ENCODE assay signal across 8 cellular contexts in genomic region chr12:57621497-57622292, GRCh38. TPM values are rescaled to one million over a fixed set of nuclear protein-coding genes. Genes with fewer than 3 reads are reported as not detected.
DNase-seq lines count a peak whose midpoint lies in the region; ATAC-seq and TF ChIP-seq lines count a peak whose summit lies in the region.

No MANE protein-coding gene starts in this region.

- peaks cover 34% of the 10 kb centered on the region for H3K4me1 Mint-ChIP-seq in activated naive CD4-positive, alpha-beta T cell treated with anti-CD3 and anti-CD28 coated beads, Interleukin-2, amount 50 U/mL, for 24 hours

- 3% methylated on average over 48 of the region's 49 CpGs for WGBS in prostate gland

- H3K4me1 ChIP-seq in Peyer's patch (peaks cover 3 to 23% (median 12%) of the 10 kb centered on the region in 4 donors), prostate gland (replicated peaks) (peaks cover 8% of the 10 kb centered on the region)

- H3K27me3 Mint-ChIP-seq in activated naive CD4-positive, alpha-beta T cell treated with anti-CD3 and anti-CD28 coated beads, Interleukin-2, amount 50 U/mL, for 24 hours, result peaks cover 67% of the 10 kb centered on the region

- CTCF ChIA-PET in HEK293T (lab: Yijun Ruan, JAX), result interaction anchor here (0.6 to 2.6 kb wide), 7 partner anchors 9 to 38 kb away, joined by 3 to 22 read pairs (median 4); partner anchors contain the start of gene ARHGEF25

- no peaks in the 10 kb centered on the region for H3K36me3 Mint-ChIP-seq in activated naive CD4-positive, alpha-beta T cell treated with anti-CD3 and anti-CD28 coated beads, Interleukin-2, amount 50 U/mL, for 24 hours

- TF ChIP-seq CTCF in Peyer's patch (IDR thresholded peaks at IDR 0.05), result peak; percentile 62 to 88 (median 80)
- peak; percentile 84 to 90 (median 85) for TF ChIP-seq CTCF in prostate gland (IDR thresholded peaks at IDR 0.05)

- TF ChIP-seq POLR2A in Peyer's patch (IDR thresholded peaks at IDR 0.05), result no peak
- TF ChIP-seq POLR2A in prostate gland (IDR thresholded peaks at IDR 0.05), result no peak

- H3K4me3 Mint-ChIP-seq in activated naive CD4-positive, alpha-beta T cell treated with anti-CD3 and anti-CD28 coated beads, Interleukin-2, amount 50 U/mL, for 24 hours, result peak overlapping the region; percentile 84

- H3K9me3 Mint-ChIP-seq in activated naive CD4-positive, alpha-beta T cell treated with anti-CD3 and anti-CD28 coated beads, Interleukin-2, amount 50 U/mL, for 24 hours, result no peaks in the 10 kb centered on the region

- peak overlapping the region; percentile 1 to 52 (median 42) for H3K4me3 ChIP-seq in Peyer's patch
- H3K4me3 ChIP-seq in prostate gland, result peak overlapping the region; percentile 2 to 23

- H3K27me3 ChIP-seq in Peyer's patch, result peaks cover 0 to 25% of the 10 kb centered on the region in 2 donors
- H3K27me3 ChIP-seq in prostate gland (replicated peaks; ENCODE audit: insufficient read depth), result peaks cover 14% of the 10 kb centered on the region

- POLR2A ChIA-PET in HEK293T (lab: Yijun Ruan, JAX), result no interaction called here

- DNase-seq in Caki2 (ENCODE audit: low read depth) (peak; percentile 41), HEK293T (ENCODE audit: extremely low spot score) (peak; percentile 85), Peyer's patch (peak; percentile 55 to 79 (median 75)), cardiac septum (ENCODE audit: low spot score) (peak; percentile 81), prostate gland (ENCODE audit: low spot score) (peak; percentile 41)

- H3K27ac Mint-ChIP-seq in activated naive CD4-positive, alpha-beta T cell treated with anti-CD3 and anti-CD28 coated beads, Interleukin-2, amount 50 U/mL, for 24 hours, result no peak overlapping the region

- intact Hi-C loops in cardiac septum (cut with DNase I) (loop anchor here (1.0 kb wide), 1 partner anchor 38 kb away; no protein-coding TSS in a partner anchor), prostate gland (cut with DNase I) (loop anchor here (1.0 to 10.0 kb wide), 2 partner anchors 38 to 157 kb away; no protein-coding TSS in a partner anchor)

- in situ Hi-C loops in Caki2 (cut with HindIII; ENCODE audit: low pct_unique_long_range_greater_than_20kb, low sequenced_read_pairs), result no loop called here

- H3K9me3 ChIP-seq in Peyer's patch (no peaks in the 10 kb centered on the region), prostate gland (no peaks in the 10 kb centered on the region)

- H3K36me3 ChIP-seq in Peyer's patch, result no peaks in the 10 kb centered on the region
- no peaks in the 10 kb centered on the region for H3K36me3 ChIP-seq in prostate gland

- H3K27ac ChIP-seq in Peyer's patch (no peak overlapping the region), prostate gland (no peak overlapping the region)

- ATAC-seq in HG02870 (IDR thresholded peaks at IDR 0.05; ENCODE audit: unreplicated experiment), result no peak
- ATAC-seq in HG03378 (IDR thresholded peaks at IDR 0.05; ENCODE audit: unreplicated experiment), result no peak

TF ChIP-seq in HEK293T, 16 proteins besides CTCF, POLR2A, EP300 and RAD21:
- TF ChIP-seq TARDBP (IDR thresholded peaks at IDR 0.05) (no peak), SUZ12 (IDR thresholded peaks at IDR 0.05) (no peak), ZNF384 (IDR thresholded peaks at IDR 0.05) (no peak), ELF4 (IDR thresholded peaks at IDR 0.05) (no peak), LEF1 (IDR thresholded peaks at IDR 0.05; ENCODE audit: borderline replicate concordance) (no peak)

RNA-seq across cellular contexts. Expression of gene ARHGEF25, which starts 10.5 kb away (rescaled TPM):
- 43.3 and 58.6 TPM in 2 replicates for total RNA-seq in Caki2 (2014; rRNA removed; shearing (Covaris generic); ENCODE audit: low replicate concordance)
- total RNA-seq in Peyer's patch, result 10 to 100 TPM in 2 of 4 donors, 1 to 10 TPM in 2; 5.1 to 44.6 (median 8.7) TPM
- 15.0 TPM for total RNA-seq in cardiac septum
- total RNA-seq in prostate gland, result 10 to 100 TPM; 16.6 to 32.5 TPM

RNA-seq across cellular contexts. Expression of gene B4GALNT1, which starts 11.3 kb away (rescaled TPM):
- total RNA-seq in Caki2 (2014; rRNA removed; shearing (Covaris generic); ENCODE audit: low replicate concordance), result 64.3 and 66.6 TPM in 2 replicates
- total RNA-seq in Peyer's patch, result under 1 TPM in 1 of 4 donors, not detected in 3; 0.40 TPM
- total RNA-seq in cardiac septum, result 11.1 TPM
- 1 to 10 TPM; 2.2 to 6.7 TPM for total RNA-seq in prostate gland

RNA-seq across cellular contexts. Expression of gene DTX3, which starts 17.1 kb away (rescaled TPM):
- 9.6 and 14.4 TPM in 2 replicates for total RNA-seq in Caki2 (2014; rRNA removed; shearing (Covaris generic); ENCODE audit: low replicate concordance)
- total RNA-seq in Peyer's patch, result 10 to 100 TPM in 3 of 4 donors, 1 to 10 TPM in 1; 4.2 to 15.7 (median 11.5) TPM
- total RNA-seq in cardiac septum, result 31.0 TPM
- 10 to 100 TPM; 42.2 to 59.9 TPM for total RNA-seq in prostate gland

RNA-seq across cellular contexts. Expression of gene PIP4K2C, which starts 30.7 kb away (rescaled TPM):
- total RNA-seq in Caki2 (2014; rRNA removed; shearing (Covaris generic); ENCODE audit: low replicate concordance), result 33.7 and 39.2 TPM in 2 replicates
- total RNA-seq in Peyer's patch (10 to 100 TPM in 3 of 4 donors, 1 to 10 TPM in 1; 9.1 to 52.6 (median 37.9) TPM), cardiac septum (17.9 TPM), prostate gland (10 to 100 TPM; 37.4 to 51.1 TPM)
